In genomic region chr2:43995733-43996533, GRCh38 we compare ENCODE assay signal across 8 cellular contexts. TPM values are rescaled to one million over a fixed set of nuclear protein-coding genes. Genes with fewer than 3 reads are reported as not detected.
DNase-seq lines count a peak whose midpoint lies in the region; ATAC-seq, FAIRE-seq and TF ChIP-seq lines count a peak whose summit lies in the region.

LRPPRC (minus strand) TSS chr2:43995989; CDS start chr2:43995947, 42 bp downstream.

- no peaks in the 10 kb centered on the region for H3K9me3 ChIP-seq in heart left ventricle

- H3K27ac Mint-ChIP-seq in type B pancreatic cell, result peak within 1 kb of the TSS; percentile 99

- ATAC-seq in HG02852 (IDR thresholded peaks at IDR 0.05; ENCODE audit: unreplicated experiment) (peak; percentile 92), heart left ventricle (peak; percentile 98 to 99 (median 98))

- peak within 1 kb of the TSS; percentile 55 to 89 (median 80) for H3K27ac ChIP-seq in heart left ventricle

- H3K27me3 ChIP-seq in heart left ventricle, result no peaks in the 10 kb centered on the region

- peaks cover 3% of the 10 kb centered on the region for H3K27me3 Mint-ChIP-seq in type B pancreatic cell

- H3K4me1 ChIP-seq in heart left ventricle, result peaks cover 8 to 32% (median 21%) of the 10 kb centered on the region in 12 donors

- TF ChIP-seq POLR2A in GM12892 (IDR thresholded peaks at IDR 0.05; ENCODE audit: low read depth, low read length) (peak; percentile 99), heart left ventricle (IDR thresholded peaks at IDR 0.05) (peak; percentile 35 to 86)

- intact Hi-C loops in T-helper 1 cell treated with Interleukin-12 subunit alpha and Interleukin-12 subunit beta and Interleukin-4 antibody, amounts not matched to agents 30 ng/mL and 1 ng/mL, for 36 hours (cut with micrococcal nuclease), result loop anchor here (1.0 to 5.0 kb wide), 13 partner anchors 20 to 1656 kb away; partner anchors contain the start of genes CAMKMT, COX7A2L, DYNC2LI1 and PPM1B
- intact Hi-C loops in heart left ventricle (cut with DNase I), result loop anchor here in 2 of 10 donors (5.0 to 10.0 kb wide), 3 partner anchors 169 to 366 kb away; partner anchors contain the start of genes PPM1B (in 2 of the 2), CAMKMT (in 1 of the 2) and PREPL (in 1 of the 2)

- WGBS in heart left ventricle, 4 donors, result 0 to 1% (median 0%) methylated on average over 45 to 64 of the region's 64 CpGs

- FAIRE-seq in GM12892 (lab: Jason Lieb, UNC), result peak; percentile 97

- TF ChIP-seq CTCF in heart left ventricle (IDR thresholded peaks at IDR 0.05), result no peak
- TF ChIP-seq CTCF in type B pancreatic cell (conservative IDR thresholded peaks at IDR 0.05), result no peak

- H3K36me3 Mint-ChIP-seq in type B pancreatic cell, result peaks cover 27% of the 10 kb centered on the region

- peak within 1 kb of the TSS; percentile 65 to 100 (median 97) for H3K4me3 ChIP-seq in heart left ventricle

- DNase-seq in GM12892 (ENCODE audit: insufficient read length) (peak; percentile 86), NCI-H146 treated with DMSO at 0.1 percent for 48 hours (lab: John Stamatoyannopoulos, UW; ENCODE audit: unreplicated experiment) (peak; percentile 95), amniotic epithelial cell (ENCODE audit: low read depth) (peak; percentile 97), heart left ventricle (peak; percentile 93 to 96 (median 94)), pons (ENCODE audit: low spot score) (peak; percentile 96), type B pancreatic cell (ENCODE audit: extremely low spot score, unreplicated experiment) (peak; percentile 90)

- no peaks in the 10 kb centered on the region for H3K9me3 Mint-ChIP-seq in type B pancreatic cell

- peaks cover 16% of the 10 kb centered on the region for H3K4me1 Mint-ChIP-seq in type B pancreatic cell (ENCODE audit: unreplicated experiment)

- H3K4me3 Mint-ChIP-seq in type B pancreatic cell, result peak within 1 kb of the TSS; percentile 96

- peaks cover 0 to 22% (median 11%) of the 10 kb centered on the region in 9 donors for H3K36me3 ChIP-seq in heart left ventricle

RNA-seq across cellular contexts. Expression of gene LRPPRC, which starts in this region (rescaled TPM):
- 91.6 TPM for polyA plus RNA-seq in GM12892 (2012; ENCODE audit: missing spikeins)
- total RNA-seq in T-helper 1 cell treated with Interleukin-12 subunit alpha and Interleukin-12 subunit beta and Interleukin-4 antibody, amounts not matched to agents 30 ng/mL and 1 ng/mL, for 36 hours, result 88.0 and 89.9 TPM in 2 replicates
- total RNA-seq in heart left ventricle (100 to 1,000 TPM in 3 of 9 donors, 10 to 100 TPM in 6; 58.5 to 117 (median 90.8) TPM), type B pancreatic cell (ENCODE audit: low replicate concordance) (104 and 117 TPM in 2 replicates)
- polyA plus RNA-seq in heart left ventricle, result 10 to 100 TPM; 23.2 to 60.6 TPM

Comparison
In these comparisons a context has a peak if more than half of its experiments do, and no peak if none do; other contexts are left out.
1. Peak in every context shown above with its lines: DNase-seq, ATAC-seq, H3K4me3 ChIP-seq and H3K27ac ChIP-seq.